In genomic region chr11:75394086-75394840, GRCh38 we compare ENCODE assay signal across 23 cellular contexts. TPM values are rescaled to one million over a fixed set of nuclear protein-coding genes. Genes with fewer than 3 reads are reported as not detected.
A peak's percentile ranks its signal among the peaks of the same experiment; 100 is the strongest.
DNase-seq lines count a peak whose midpoint lies in the region; ATAC-seq, FAIRE-seq and TF ChIP-seq lines count a peak whose summit lies in the region.
"Had no signal": no experiment of that assay in that cellular context is flagged by ENCODE, and none has a peak within 500 bp of the region (broad histone marks: within the 10 kb centered on the region; RNA-seq: fewer than 3 reads in every experiment).

No MANE protein-coding gene starts in this region.

- H3K4me1 ChIP-seq in BLaER1 (peaks cover 32% of the 10 kb centered on the region), testis (no peaks in the 10 kb centered on the region)

- peaks cover under 1% of the 10 kb centered on the region for H3K36me3 Mint-ChIP-seq in activated CD8-positive, alpha-beta T cell treated with anti-CD3 and anti-CD28 coated beads for 36 hours (ENCODE audit: low read depth)
- no peaks in the 10 kb centered on the region for H3K36me3 Mint-ChIP-seq in activated CD8-positive, alpha-beta T cell treated with anti-CD3 and anti-CD28 coated beads, Interleukin-2, amount 10 ng/mL, durations not matched to agents 7 days and 5 days (ENCODE audit: low read depth)
- H3K36me3 Mint-ChIP-seq in activated naive CD8-positive, alpha-beta T cell treated with anti-CD3 and anti-CD28 coated beads, Interleukin-2, amount 50 U/mL, for 24 hours (ENCODE audit: low read depth), result peaks cover 2% of the 10 kb centered on the region
- H3K36me3 Mint-ChIP-seq in activated CD8-positive, alpha-beta memory T cell treated with anti-CD3 and anti-CD28 coated beads, Interleukin-2, amount 10 ng/mL, durations not matched to agents 7 days and 5 days, result peaks cover under 1% of the 10 kb centered on the region

- H4K20me1 ChIP-seq in BLaER1, result no peaks in the 10 kb centered on the region

- TF ChIP-seq POLR2A in testis (IDR thresholded peaks at IDR 0.05), result no peak
- TF ChIP-seq POLR2A in GM12891 (IDR thresholded peaks at IDR 0.05; ENCODE audit: low read depth, low read length), result no peak

- H3K27ac ChIP-seq in BLaER1 (0 out of 2 replicates have a peak overlapping the region, but pooled peaks have one; percentile 12), testis (no peak overlapping the region)

- TF ChIP-seq CTCF in activated CD8-positive, alpha-beta T cell treated with anti-CD3 and anti-CD28 coated beads for 36 hours (IDR thresholded peaks at IDR 0.05), result no peak
- TF ChIP-seq CTCF in testis (IDR thresholded peaks at IDR 0.05), result no peak

- H3K27me3 Mint-ChIP-seq in activated CD8-positive, alpha-beta T cell treated with anti-CD3 and anti-CD28 coated beads for 36 hours, result no peaks in the 10 kb centered on the region
- H3K27me3 Mint-ChIP-seq in activated CD8-positive, alpha-beta T cell treated with anti-CD3 and anti-CD28 coated beads, Interleukin-2, amount 10 ng/mL, durations not matched to agents 7 days and 5 days (ENCODE audit: low read depth), result peaks cover 16% of the 10 kb centered on the region
- H3K27me3 Mint-ChIP-seq in activated naive CD8-positive, alpha-beta T cell treated with anti-CD3 and anti-CD28 coated beads, Interleukin-2, amount 50 U/mL, for 24 hours, result peaks cover 6% of the 10 kb centered on the region
- H3K27me3 Mint-ChIP-seq in activated CD8-positive, alpha-beta memory T cell treated with anti-CD3 and anti-CD28 coated beads, Interleukin-2, amount 10 ng/mL, durations not matched to agents 7 days and 5 days, result peaks cover 16% of the 10 kb centered on the region

- peaks cover 14% of the 10 kb centered on the region for H3K4me1 Mint-ChIP-seq in activated CD8-positive, alpha-beta T cell treated with anti-CD3 and anti-CD28 coated beads for 36 hours (ENCODE audit: low read depth)
- peaks cover 11% of the 10 kb centered on the region for H3K4me1 Mint-ChIP-seq in activated CD8-positive, alpha-beta T cell treated with anti-CD3 and anti-CD28 coated beads, Interleukin-2, amount 10 ng/mL, durations not matched to agents 7 days and 5 days (ENCODE audit: low read depth)
- peaks cover 2% of the 10 kb centered on the region for H3K4me1 Mint-ChIP-seq in activated naive CD8-positive, alpha-beta T cell treated with anti-CD3 and anti-CD28 coated beads, Interleukin-2, amount 50 U/mL, for 24 hours
- H3K4me1 Mint-ChIP-seq in activated CD8-positive, alpha-beta memory T cell treated with anti-CD3 and anti-CD28 coated beads, Interleukin-2, amount 10 ng/mL, durations not matched to agents 7 days and 5 days, result peaks cover 9% of the 10 kb centered on the region

- H3K4me3 ChIP-seq in BLaER1 (no peak overlapping the region), testis (no peak overlapping the region)

- CTCF ChIA-PET in activated CD8-positive, alpha-beta T cell treated with anti-CD3 and anti-CD28 coated beads for 36 hours (lab: Charles Lee), result interaction anchor here (0.9 to 3.7 kb wide), 3 partner anchors 10 to 115 kb away, joined by 3 to 18 read pairs (median 4); no protein-coding TSS in a partner anchor
- CTCF ChIA-PET in activated CD8-positive, alpha-beta T cell treated with anti-CD3 and anti-CD28 coated beads, Interleukin-2, amount 10 ng/mL, durations not matched to agents 7 days and 5 days (lab: Charles Lee), result interaction anchor here (1.0 to 1.1 kb wide), 2 partner anchors 10 to 14 kb away, joined by 3 read pairs; no protein-coding TSS in a partner anchor
- CTCF ChIA-PET in activated CD8-positive, alpha-beta memory T cell treated with anti-CD3 and anti-CD28 coated beads, Interleukin-2, amount 10 ng/mL, durations not matched to agents 7 days and 5 days (lab: Charles Lee), result no interaction called here

- H3K9me3 Mint-ChIP-seq in activated CD8-positive, alpha-beta T cell treated with anti-CD3 and anti-CD28 coated beads for 36 hours, result no peaks in the 10 kb centered on the region
- H3K9me3 Mint-ChIP-seq in activated CD8-positive, alpha-beta T cell treated with anti-CD3 and anti-CD28 coated beads, Interleukin-2, amount 10 ng/mL, durations not matched to agents 7 days and 5 days (ENCODE audit: insufficient read depth), result no peaks in the 10 kb centered on the region
- H3K9me3 Mint-ChIP-seq in activated naive CD8-positive, alpha-beta T cell treated with anti-CD3 and anti-CD28 coated beads, Interleukin-2, amount 50 U/mL, for 24 hours, result no peaks in the 10 kb centered on the region
- no peaks in the 10 kb centered on the region for H3K9me3 Mint-ChIP-seq in activated CD8-positive, alpha-beta memory T cell treated with anti-CD3 and anti-CD28 coated beads, Interleukin-2, amount 10 ng/mL, durations not matched to agents 7 days and 5 days (ENCODE audit: low read depth)

- ATAC-seq in activated CD8-positive, alpha-beta T cell treated with anti-CD3 and anti-CD28 coated beads for 36 hours, result peak; percentile 68
- ATAC-seq in activated CD8-positive, alpha-beta T cell treated with anti-CD3 and anti-CD28 coated beads, Interleukin-2, amount 10 ng/mL, durations not matched to agents 7 days and 5 days, result no peak
- peak; percentile 57 for ATAC-seq in activated naive CD8-positive, alpha-beta T cell treated with anti-CD3 and anti-CD28 coated beads, Interleukin-2, amount 50 U/mL, for 24 hours
- no peak for ATAC-seq in activated CD8-positive, alpha-beta memory T cell treated with anti-CD3 and anti-CD28 coated beads, Interleukin-2, amount 10 ng/mL, durations not matched to agents 7 days and 5 days

- 72 to 90% methylated on average over 8 of the region's 8 CpGs for WGBS in testis, 2 donors

- DNase-seq in activated CD8-positive, alpha-beta T cell treated with anti-CD3 and anti-CD28 coated beads for 36 hours, result no peak
- no peak for DNase-seq in activated CD8-positive, alpha-beta T cell treated with anti-CD3 and anti-CD28 coated beads, Interleukin-2, amount 10 ng/mL, durations not matched to agents 7 days and 5 days
- no peak for DNase-seq in activated naive CD8-positive, alpha-beta T cell treated with anti-CD3 and anti-CD28 coated beads, Interleukin-2, amount 50 U/mL, for 24 hours
- DNase-seq in posterior vena cava (ENCODE audit: low spot score), result peak; percentile 2
- no peak for DNase-seq in activated CD8-positive, alpha-beta memory T cell treated with anti-CD3 and anti-CD28 coated beads, Interleukin-2, amount 10 ng/mL, durations not matched to agents 7 days and 5 days
- DNase-seq in testis, result no peak
- DNase-seq in GM12891 (ENCODE audit: insufficient read length, low spot score), result no peak
- DNase-seq: DMS53, GDM1, KBM-7, MM.1S, NCI-H1048, NCI-H1417 treated with DMSO at 0.1 percent for 48 hours, NCI-H187, NCI-H2107, NCI-H446 treated with DMSO at 0.1 percent for 48 hours, NCI-H526 treated with DMSO at 0.1 percent for 48 hours, OCI-M1 had no signal

- no peak overlapping the region for H3K27ac Mint-ChIP-seq in activated CD8-positive, alpha-beta T cell treated with anti-CD3 and anti-CD28 coated beads for 36 hours
- H3K27ac Mint-ChIP-seq in activated CD8-positive, alpha-beta T cell treated with anti-CD3 and anti-CD28 coated beads, Interleukin-2, amount 10 ng/mL, durations not matched to agents 7 days and 5 days, result no peak overlapping the region
- no peak overlapping the region for H3K27ac Mint-ChIP-seq in activated naive CD8-positive, alpha-beta T cell treated with anti-CD3 and anti-CD28 coated beads, Interleukin-2, amount 50 U/mL, for 24 hours
- no peak overlapping the region for H3K27ac Mint-ChIP-seq in activated CD8-positive, alpha-beta memory T cell treated with anti-CD3 and anti-CD28 coated beads, Interleukin-2, amount 10 ng/mL, durations not matched to agents 7 days and 5 days

- no peak overlapping the region for H3K4me3 Mint-ChIP-seq in activated CD8-positive, alpha-beta T cell treated with anti-CD3 and anti-CD28 coated beads for 36 hours
- H3K4me3 Mint-ChIP-seq in activated CD8-positive, alpha-beta T cell treated with anti-CD3 and anti-CD28 coated beads, Interleukin-2, amount 10 ng/mL, durations not matched to agents 7 days and 5 days, result no peak overlapping the region
- H3K4me3 Mint-ChIP-seq in activated naive CD8-positive, alpha-beta T cell treated with anti-CD3 and anti-CD28 coated beads, Interleukin-2, amount 50 U/mL, for 24 hours, result no peak overlapping the region
- no peak overlapping the region for H3K4me3 Mint-ChIP-seq in activated CD8-positive, alpha-beta memory T cell treated with anti-CD3 and anti-CD28 coated beads, Interleukin-2, amount 10 ng/mL, durations not matched to agents 7 days and 5 days

- H3K4me2 ChIP-seq in BLaER1, result peak overlapping the region; percentile 40; the same call in 1 of the 2 replicates

- POLR2A ChIA-PET in activated CD8-positive, alpha-beta T cell treated with anti-CD3 and anti-CD28 coated beads for 36 hours (lab: Charles Lee), result interaction anchor here (0.6 to 4.5 kb wide), 3 partner anchors 10 to 152 kb away, joined by 3 to 19 read pairs (median 3); no protein-coding TSS in a partner anchor
- POLR2A ChIA-PET in activated CD8-positive, alpha-beta T cell treated with anti-CD3 and anti-CD28 coated beads, Interleukin-2, amount 10 ng/mL, durations not matched to agents 7 days and 5 days (lab: Charles Lee), result interaction anchor here (1.2 kb wide), 1 partner anchor 118 kb away, joined by 3 read pairs; no protein-coding TSS in a partner anchor

- no peak overlapping the region; the same call in 1 of the 2 replicates for H3K9ac ChIP-seq in BLaER1

- no peaks in the 10 kb centered on the region for H3K36me3 ChIP-seq in BLaER1
- no peaks in the 10 kb centered on the region for H3K36me3 ChIP-seq in testis (ENCODE audit: low read depth, missing control alignments)

- no peak for FAIRE-seq in GM12891 (lab: Jason Lieb, UNC)
- FAIRE-seq: D721Med, RCC 7860 had no signal

- intact Hi-C loops in activated CD8-positive, alpha-beta T cell treated with anti-CD3 and anti-CD28 coated beads for 36 hours (cut with micrococcal nuclease), result no loop called here
- intact Hi-C loops in posterior vena cava (cut with DNase I), result loop anchor here in 1 of 2 donors (10.0 kb wide), 1 partner anchor 369 kb away; no protein-coding TSS in a partner anchor
- intact Hi-C loops in testis (cut with DNase I; ENCODE audit: low total_unique reads), result no loop called here

- H3K9me3 ChIP-seq in BLaER1 (no peaks in the 10 kb centered on the region), testis (no peaks in the 10 kb centered on the region)

- H3K27me3 ChIP-seq in BLaER1, result no peaks in the 10 kb centered on the region
- H3K27me3 ChIP-seq in testis, result no peaks in the 10 kb centered on the region

RNA-seq across cellular contexts. Expression of gene RPS3, which starts 5.1 kb away (rescaled TPM):
- 1,000 to 10,000 TPM; 4,906 to 4,954 TPM for total RNA-seq in activated CD8-positive, alpha-beta T cell treated with anti-CD3 and anti-CD28 coated beads for 36 hours
- total RNA-seq in activated CD8-positive, alpha-beta T cell treated with anti-CD3 and anti-CD28 coated beads, Interleukin-2, amount 10 ng/mL, durations not matched to agents 7 days and 5 days, result 1,000 to 10,000 TPM; 2,820 to 2,871 TPM
- total RNA-seq in posterior vena cava, result 1,000 to 10,000 TPM; 1,304 to 1,399 TPM
- total RNA-seq in activated CD8-positive, alpha-beta memory T cell treated with anti-CD3 and anti-CD28 coated beads, Interleukin-2, amount 10 ng/mL, durations not matched to agents 7 days and 5 days, result 1,000 to 10,000 TPM; 2,848 to 3,262 TPM
- total RNA-seq in testis, result 100 to 1,000 TPM; 464 to 925 TPM
- polyA plus RNA-seq in testis (ENCODE audit: insufficient read depth, low read depth, low replicate concordance), result 1,294 TPM
- polyA plus RNA-seq in GM12891 (2012; ENCODE audit: low read depth, missing spikeins), result 5,804 TPM

RNA-seq across cellular contexts. Expression of gene KLHL35, which starts 38.7 kb away (rescaled TPM):
- under 1 TPM; 0.16 to 0.77 TPM for total RNA-seq in activated CD8-positive, alpha-beta T cell treated with anti-CD3 and anti-CD28 coated beads for 36 hours
- total RNA-seq in activated CD8-positive, alpha-beta T cell treated with anti-CD3 and anti-CD28 coated beads, Interleukin-2, amount 10 ng/mL, durations not matched to agents 7 days and 5 days, result under 1 TPM; 0.26 to 0.31 TPM
- total RNA-seq in posterior vena cava, result under 1 TPM; 0.67 to 0.79 TPM
- under 1 TPM in 1 of 2 experiments, not detected in 1; 0.47 TPM for total RNA-seq in activated CD8-positive, alpha-beta memory T cell treated with anti-CD3 and anti-CD28 coated beads, Interleukin-2, amount 10 ng/mL, durations not matched to agents 7 days and 5 days
- total RNA-seq in testis, result 10 to 100 TPM; 51.2 to 58.2 TPM
- polyA plus RNA-seq in testis (ENCODE audit: insufficient read depth, low read depth, low replicate concordance), result 15.4 TPM
- 0.35 TPM for polyA plus RNA-seq in GM12891 (2012; ENCODE audit: low read depth, missing spikeins)
- total RNA-seq: A172, H4 had no signal

RNA-seq across cellular contexts. Expression of gene ARRB1, which starts 42.8 kb away (rescaled TPM):
- total RNA-seq in activated CD8-positive, alpha-beta T cell treated with anti-CD3 and anti-CD28 coated beads for 36 hours, result 10 to 100 TPM; 16.2 to 18.8 TPM
- 10 to 100 TPM; 69.4 to 82.6 TPM for total RNA-seq in activated CD8-positive, alpha-beta T cell treated with anti-CD3 and anti-CD28 coated beads, Interleukin-2, amount 10 ng/mL, durations not matched to agents 7 days and 5 days
- total RNA-seq in posterior vena cava (10 to 100 TPM; 42.3 to 44.3 TPM), testis (1 to 10 TPM; 8.4 to 8.5 TPM)
- 10 to 100 TPM; 42.6 to 69.3 TPM for total RNA-seq in activated CD8-positive, alpha-beta memory T cell treated with anti-CD3 and anti-CD28 coated beads, Interleukin-2, amount 10 ng/mL, durations not matched to agents 7 days and 5 days
- 9.8 TPM for polyA plus RNA-seq in testis (ENCODE audit: insufficient read depth, low read depth, low replicate concordance)
- polyA plus RNA-seq in GM12891 (2012; ENCODE audit: low read depth, missing spikeins), result 1.6 TPM

Comparison
In these comparisons a context has a peak if more than half of its experiments do, and no peak if none do; other contexts are left out.
1. ATAC-seq: peak in activated CD8-positive, alpha-beta T cell treated with anti-CD3 and anti-CD28 coated beads for 36 hours (single experiment) and activated naive CD8-positive, alpha-beta T cell treated with anti-CD3 and anti-CD28 coated beads, Interleukin-2, amount 50 U/mL, for 24 hours (single experiment); none in activated CD8-positive, alpha-beta T cell treated with anti-CD3 and anti-CD28 coated beads, Interleukin-2, amount 10 ng/mL, durations not matched to agents 7 days and 5 days (single experiment) and activated CD8-positive, alpha-beta memory T cell treated with anti-CD3 and anti-CD28 coated beads, Interleukin-2, amount 10 ng/mL, durations not matched to agents 7 days and 5 days (single experiment).
2. RNA of gene KLHL35, which starts 38.7 kb away (total RNA-seq): 51.2 to 58.2 TPM in testis; 0.67 to 0.79 TPM in posterior vena cava, 0.16 to 0.77 TPM in activated CD8-positive, alpha-beta T cell treated with anti-CD3 and anti-CD28 coated beads for 36 hours, 0.47 TPM in activated CD8-positive, alpha-beta memory T cell treated with anti-CD3 and anti-CD28 coated beads, Interleukin-2, amount 10 ng/mL, durations not matched to agents 7 days and 5 days and 0.26 to 0.31 TPM in activated CD8-positive, alpha-beta T cell treated with anti-CD3 and anti-CD28 coated beads, Interleukin-2, amount 10 ng/mL, durations not matched to agents 7 days and 5 days; every median in the first group is over 10 times any median in the second.